In genomic region chr7:99497771-99498545, GRCh38 we compare ENCODE assay signal across 9 cellular contexts. TPM values are rescaled to one million over a fixed set of nuclear protein-coding genes. Genes with fewer than 3 reads are reported as not detected.
A peak's percentile ranks its signal among the peaks of the same experiment; 100 is the strongest.
DNase-seq lines count a peak whose midpoint lies in the region; ATAC-seq, FAIRE-seq and TF ChIP-seq lines count a peak whose summit lies in the region.
"Had no signal": no experiment of that assay in that cellular context is flagged by ENCODE, and none has a peak within 500 bp of the region (broad histone marks: within the 10 kb centered on the region; RNA-seq: fewer than 3 reads in every experiment).

No MANE protein-coding gene starts in this region.

- peaks cover 29% of the 10 kb centered on the region for H3K4me1 Mint-ChIP-seq in activated T-cell treated with anti-CD3 and anti-CD28 coated beads, Interleukin-2, amount 50 U/mL, for 24 hours (ENCODE audit: low read depth)
- H3K4me1 Mint-ChIP-seq in activated CD8-positive, alpha-beta T cell treated with anti-CD3 and anti-CD28 coated beads, Interleukin-2, amount 10 ng/mL, durations not matched to agents 7 days and 5 days (ENCODE audit: low read depth): peaks cover 23% of the 10 kb centered on the region

- peak overlapping the region; percentile 90 for H3K9ac ChIP-seq in keratinocyte (ENCODE audit: control insufficient read depth, extremely low read depth, insufficient read depth, low read length)
- peak overlapping the region; percentile 21 to 97 (median 82) for H3K9ac ChIP-seq in subcutaneous abdominal adipose tissue (ENCODE audit: low read length in 5 of 5)

- dilution Hi-C loops in keratinocyte (cut with MboI; ENCODE audit: extremely low pct_ligation_motif_present, low sequenced_read_pairs): no loop called here

- peaks cover 13 to 15% of the 10 kb centered on the region in 2 experiments for H3K36me3 ChIP-seq in keratinocyte (ENCODE audit: control insufficient read depth in 2 of 2, extremely low read depth in 1 of 2, insufficient read depth in 2 of 2, low read length in 2 of 2)
- peaks cover 8 to 36% (median 24%) of the 10 kb centered on the region in 5 donors for H3K36me3 ChIP-seq in subcutaneous abdominal adipose tissue (ENCODE audit: control insufficient read depth in 5 of 5, insufficient read depth in 5 of 5, low read length in 5 of 5)
- peaks cover 4% of the 10 kb centered on the region for H3K36me3 ChIP-seq in testis (ENCODE audit: low read depth, missing control alignments)

- no peaks in the 10 kb centered on the region for H3K27me3 ChIP-seq in keratinocyte (ENCODE audit: control insufficient read depth, extremely low read depth, insufficient read depth, low read length)
- no peaks in the 10 kb centered on the region for H3K27me3 ChIP-seq in subcutaneous abdominal adipose tissue (ENCODE audit: control insufficient read depth in 5 of 5, insufficient read depth in 4 of 5, low read length in 5 of 5)
- no peaks in the 10 kb centered on the region for H3K27me3 ChIP-seq in testis

- H3K4me1 ChIP-seq in keratinocyte (ENCODE audit: control insufficient read depth, extremely low read depth, insufficient read depth, low read length): peaks cover 16% of the 10 kb centered on the region
- peaks cover 9 to 33% (median 31%) of the 10 kb centered on the region in 5 donors for H3K4me1 ChIP-seq in subcutaneous abdominal adipose tissue (ENCODE audit: control insufficient read depth in 5 of 5, insufficient read depth in 5 of 5, low read length in 5 of 5)
- H3K4me1 ChIP-seq in testis: peaks cover 11% of the 10 kb centered on the region

- H3K27ac ChIP-seq in keratinocyte (ENCODE audit: control insufficient read depth, insufficient read depth, low read length) (no peak overlapping the region), subcutaneous abdominal adipose tissue (ENCODE audit: low read depth, low read length) (no peak overlapping the region), testis (no peak overlapping the region)

- ATAC-seq in activated CD8-positive, alpha-beta T cell treated with anti-CD3 and anti-CD28 coated beads, Interleukin-2, amount 10 ng/mL, durations not matched to agents 7 days and 5 days: no peak

- peaks cover 60% of the 10 kb centered on the region for H3K79me2 ChIP-seq in keratinocyte (ENCODE audit: control insufficient read depth, insufficient read depth, low read length)

- no peak for TF ChIP-seq CTCF in keratinocyte (optimal IDR thresholded peaks at IDR 0.05 in 1 of 3, IDR thresholded peaks at IDR 0.05 in 1 of 3, conservative IDR thresholded peaks at IDR 0.05 in 1 of 3; ENCODE audit: extremely low read depth in 1 of 3, insufficient read depth in 2 of 3, low read length in 3 of 3)
- TF ChIP-seq CTCF in testis (IDR thresholded peaks at IDR 0.05): no peak

- H4K20me1 ChIP-seq in keratinocyte (ENCODE audit: control insufficient read depth, extremely low read depth, insufficient read depth, low read length): peaks cover 4% of the 10 kb centered on the region

- no peak for DNase-seq in activated T-cell treated with anti-CD3 and anti-CD28 coated beads, Interleukin-2, amount 50 U/mL, for 24 hours
- no peak for DNase-seq in activated T-cell treated with anti-CD3 and anti-CD28 coated beads, Interleukin-2, amount 50 U/mL, for 48 hours
- no peak for DNase-seq in activated CD8-positive, alpha-beta T cell treated with anti-CD3 and anti-CD28 coated beads, Interleukin-2, amount 10 ng/mL, durations not matched to agents 7 days and 5 days
- DNase-seq in keratinocyte (ENCODE audit: low read depth, low spot score): no peak
- no peak for DNase-seq in NCI-H1930 (lab: John Stamatoyannopoulos, UW)
- no peak for DNase-seq in mesenteric fat pad (ENCODE audit: low spot score)
- DNase-seq in testis: no peak
- DNase-seq: SW 1271 had no signal

- CTCF ChIA-PET in activated CD8-positive, alpha-beta T cell treated with anti-CD3 and anti-CD28 coated beads, Interleukin-2, amount 10 ng/mL, durations not matched to agents 7 days and 5 days (lab: Charles Lee): interaction anchor here (0.7 kb wide), 1 partner anchor 9 kb away, joined by 3 read pairs; no protein-coding TSS in a partner anchor

- FAIRE-seq in keratinocyte (lab: Jason Lieb, UNC): no peak

- peak overlapping the region; percentile 100 for H3K4me3 Mint-ChIP-seq in activated T-cell treated with anti-CD3 and anti-CD28 coated beads, Interleukin-2, amount 50 U/mL, for 24 hours
- H3K4me3 Mint-ChIP-seq in activated CD8-positive, alpha-beta T cell treated with anti-CD3 and anti-CD28 coated beads, Interleukin-2, amount 10 ng/mL, durations not matched to agents 7 days and 5 days: peak overlapping the region; percentile 93

- H3K36me3 Mint-ChIP-seq in activated T-cell treated with anti-CD3 and anti-CD28 coated beads, Interleukin-2, amount 50 U/mL, for 24 hours (ENCODE audit: low read depth): peaks cover 75% of the 10 kb centered on the region
- peaks cover 75% of the 10 kb centered on the region for H3K36me3 Mint-ChIP-seq in activated CD8-positive, alpha-beta T cell treated with anti-CD3 and anti-CD28 coated beads, Interleukin-2, amount 10 ng/mL, durations not matched to agents 7 days and 5 days (ENCODE audit: low read depth)

- POLR2A ChIA-PET in activated CD8-positive, alpha-beta T cell treated with anti-CD3 and anti-CD28 coated beads, Interleukin-2, amount 10 ng/mL, durations not matched to agents 7 days and 5 days (lab: Charles Lee): interaction anchor here (0.7 to 3.9 kb wide), 3 partner anchors 60 to 156 kb away, joined by 3 to 57 read pairs (median 4); partner anchors contain the start of genes BUD31, PDAP1 and ZNF655

- H3K27ac Mint-ChIP-seq in activated T-cell treated with anti-CD3 and anti-CD28 coated beads, Interleukin-2, amount 50 U/mL, for 24 hours: peak overlapping the region; percentile 83
- peak overlapping the region; percentile 78 for H3K27ac Mint-ChIP-seq in activated CD8-positive, alpha-beta T cell treated with anti-CD3 and anti-CD28 coated beads, Interleukin-2, amount 10 ng/mL, durations not matched to agents 7 days and 5 days

- TF ChIP-seq POLR2A in testis (IDR thresholded peaks at IDR 0.05): no peak

- no peak overlapping the region for H2AFZ ChIP-seq in keratinocyte (ENCODE audit: control insufficient read depth, low read length)

- peaks cover 14% of the 10 kb centered on the region for H3K9me3 Mint-ChIP-seq in activated T-cell treated with anti-CD3 and anti-CD28 coated beads, Interleukin-2, amount 50 U/mL, for 24 hours
- H3K9me3 Mint-ChIP-seq in activated CD8-positive, alpha-beta T cell treated with anti-CD3 and anti-CD28 coated beads, Interleukin-2, amount 10 ng/mL, durations not matched to agents 7 days and 5 days (ENCODE audit: insufficient read depth): peaks cover 12% of the 10 kb centered on the region

- 70 to 71% methylated on average over 6 of the region's 6 CpGs for WGBS in testis, 2 donors

- H3K27me3 Mint-ChIP-seq in activated T-cell treated with anti-CD3 and anti-CD28 coated beads, Interleukin-2, amount 50 U/mL, for 24 hours: no peaks in the 10 kb centered on the region
- no peaks in the 10 kb centered on the region for H3K27me3 Mint-ChIP-seq in activated CD8-positive, alpha-beta T cell treated with anti-CD3 and anti-CD28 coated beads, Interleukin-2, amount 10 ng/mL, durations not matched to agents 7 days and 5 days (ENCODE audit: low read depth)

- peak overlapping the region; percentile 80 to 94 (median 85) for H3K4me3 ChIP-seq in keratinocyte (ENCODE audit: control insufficient read depth in 2 of 3, extremely low read depth in 1 of 3, insufficient read depth in 2 of 3, low read depth in 1 of 3, low read length in 3 of 3)
- H3K4me3 ChIP-seq in subcutaneous abdominal adipose tissue (ENCODE audit: low read depth in 1 of 5, low read length in 5 of 5): peak overlapping the region; percentile 83 to 100 (median 98)
- H3K4me3 ChIP-seq in testis: peak overlapping the region in 1 of 2 donors; percentile 96

- H3K9me3 ChIP-seq in keratinocyte (ENCODE audit: control insufficient read depth, low read depth, low read length) (peaks cover 9% of the 10 kb centered on the region), subcutaneous abdominal adipose tissue (ENCODE audit: control insufficient read depth in 5 of 5, low read length in 5 of 5) (peaks cover 5 to 18% (median 16%) of the 10 kb centered on the region in 5 donors), testis (no peaks in the 10 kb centered on the region)

- intact Hi-C loops in testis (cut with DNase I; ENCODE audit: low total_unique reads): no loop called here

- H3K4me2 ChIP-seq in keratinocyte (ENCODE audit: control insufficient read depth, extremely low read depth, insufficient read depth, low read depth, low read length): peak overlapping the region; percentile 89

- no peaks in the 10 kb centered on the region for H3K9me1 ChIP-seq in keratinocyte (ENCODE audit: control insufficient read depth, extremely low read depth, insufficient read depth, low read length)

RNA-seq across cellular contexts. Expression of gene ZNF394, which starts 2.1 kb away (rescaled TPM):
- 10 to 100 TPM; 48.3 to 58.1 TPM for total RNA-seq in activated CD8-positive, alpha-beta T cell treated with anti-CD3 and anti-CD28 coated beads, Interleukin-2, amount 10 ng/mL, durations not matched to agents 7 days and 5 days
- 9.1 to 10.4 TPM (median 10.1 TPM) in 3 replicates for polyA plus RNA-seq in keratinocyte
- polyA plus RNA-seq in keratinocyte (2011; ENCODE audit: low read depth): 8.7 TPM
- 7.5 and 9.2 TPM in 2 replicates for polyA plus RNA-seq in keratinocyte (2011; cell fraction: cytosol; rRNA removed)
- polyA plus RNA-seq in keratinocyte (2011; cell fraction: nucleus; rRNA removed): 14.2 and 14.8 TPM in 2 replicates
- 11.6 and 15.2 TPM in 2 replicates for polyA plus RNA-seq in keratinocyte (2012; ENCODE audit: low replicate concordance)
- polyA minus RNA-seq in keratinocyte: 7.2 to 15.1 TPM (median 9.7 TPM) in 3 replicates
- polyA minus RNA-seq in keratinocyte (2011; cell fraction: cytosol; rRNA and poly(A)+ RNA removed): 10.6 TPM
- polyA minus RNA-seq in keratinocyte (2011; cell fraction: nucleus; rRNA and poly(A)+ RNA removed): 7.5 and 14.6 TPM in 2 replicates
- total RNA-seq in mesenteric fat pad: 24.4 TPM
- 10 to 100 TPM; 45.3 to 65.0 TPM for total RNA-seq in testis
- polyA plus RNA-seq in testis (ENCODE audit: insufficient read depth, low read depth, low replicate concordance): 24.6 TPM

RNA-seq across cellular contexts. Expression of gene ZKSCAN5, which starts 6.5 kb away (rescaled TPM):
- 10 to 100 TPM; 13.9 TPM for total RNA-seq in activated CD8-positive, alpha-beta T cell treated with anti-CD3 and anti-CD28 coated beads, Interleukin-2, amount 10 ng/mL, durations not matched to agents 7 days and 5 days
- polyA plus RNA-seq in keratinocyte (7.4 to 8.4 TPM (median 8.4 TPM) in 3 replicates), testis (ENCODE audit: insufficient read depth, low read depth, low replicate concordance) (24.7 TPM)
- polyA plus RNA-seq in keratinocyte (2011; ENCODE audit: low read depth): 6.5 TPM
- 5.7 and 8.2 TPM in 2 replicates for polyA plus RNA-seq in keratinocyte (2011; cell fraction: cytosol; rRNA removed)
- 10.1 and 10.5 TPM in 2 replicates for polyA plus RNA-seq in keratinocyte (2011; cell fraction: nucleus; rRNA removed)
- 5.1 and 8.1 TPM in 2 replicates for polyA plus RNA-seq in keratinocyte (2012; ENCODE audit: low replicate concordance)
- polyA minus RNA-seq in keratinocyte: 7.1 to 17.9 TPM (median 11.3 TPM) in 3 replicates
- polyA minus RNA-seq in keratinocyte (2011; cell fraction: cytosol; rRNA and poly(A)+ RNA removed): 11.3 TPM
- polyA minus RNA-seq in keratinocyte (2011; cell fraction: nucleus; rRNA and poly(A)+ RNA removed): 7.5 and 14.9 TPM in 2 replicates
- total RNA-seq in mesenteric fat pad (5.7 TPM), testis (10 to 100 TPM; 19.9 to 24.9 TPM)

RNA-seq across cellular contexts. Expression of gene ZNF789, which starts 25.3 kb away (rescaled TPM):
- 10 to 100 TPM; 21.5 to 24.2 TPM for total RNA-seq in activated CD8-positive, alpha-beta T cell treated with anti-CD3 and anti-CD28 coated beads, Interleukin-2, amount 10 ng/mL, durations not matched to agents 7 days and 5 days
- 5.4 to 17.5 TPM (median 14.7 TPM) in 3 replicates for polyA plus RNA-seq in keratinocyte
- 1.6 TPM for polyA plus RNA-seq in keratinocyte (2011; ENCODE audit: low read depth)
- 2.9 and 3.9 TPM in 2 replicates for polyA plus RNA-seq in keratinocyte (2011; cell fraction: cytosol; rRNA removed)
- 44.2 and 44.6 TPM in 2 replicates for polyA plus RNA-seq in keratinocyte (2011; cell fraction: nucleus; rRNA removed)
- 3.9 and 5.5 TPM in 2 replicates for polyA plus RNA-seq in keratinocyte (2012; ENCODE audit: low replicate concordance)
- 1.4 to 12.4 TPM (median 4.5 TPM) in 3 replicates for polyA minus RNA-seq in keratinocyte
- polyA minus RNA-seq in keratinocyte (2011; cell fraction: cytosol; rRNA and poly(A)+ RNA removed): 2.7 TPM
- 5.9 and 13.3 TPM in 2 replicates for polyA minus RNA-seq in keratinocyte (2011; cell fraction: nucleus; rRNA and poly(A)+ RNA removed)
- total RNA-seq in mesenteric fat pad: 7.8 TPM
- 10 to 100 TPM; 26.2 to 32.0 TPM for total RNA-seq in testis
- polyA plus RNA-seq in testis (ENCODE audit: insufficient read depth, low read depth, low replicate concordance): 30.9 TPM

RNA-seq across cellular contexts. Expression of gene ATP5MF, which starts 32.0 kb away (rescaled TPM):
- 100 to 1,000 TPM; 437 to 479 TPM for total RNA-seq in activated CD8-positive, alpha-beta T cell treated with anti-CD3 and anti-CD28 coated beads, Interleukin-2, amount 10 ng/mL, durations not matched to agents 7 days and 5 days
- 741 to 2,588 TPM (median 871 TPM) in 3 replicates for polyA plus RNA-seq in keratinocyte
- polyA plus RNA-seq in keratinocyte (2011; ENCODE audit: low read depth): 128 TPM
- 1,552 and 1,989 TPM in 2 replicates for polyA plus RNA-seq in keratinocyte (2011; cell fraction: cytosol; rRNA removed)
- polyA plus RNA-seq in keratinocyte (2011; cell fraction: nucleus; rRNA removed): 744 and 983 TPM in 2 replicates
- 1,153 and 1,318 TPM in 2 replicates for polyA plus RNA-seq in keratinocyte (2012; ENCODE audit: low replicate concordance)
- polyA minus RNA-seq in keratinocyte: 70.7 to 409 TPM (median 281 TPM) in 3 replicates
- polyA minus RNA-seq in keratinocyte (2011; cell fraction: cytosol; rRNA and poly(A)+ RNA removed): 256 TPM
- polyA minus RNA-seq in keratinocyte (2011; cell fraction: nucleus; rRNA and poly(A)+ RNA removed): 59.6 and 99.4 TPM in 2 replicates
- 256 TPM for total RNA-seq in mesenteric fat pad
- total RNA-seq in testis: 100 to 1,000 TPM; 582 to 769 TPM
- polyA plus RNA-seq in testis (ENCODE audit: insufficient read depth, low read depth, low replicate concordance): 594 TPM

RNA-seq across cellular contexts. Expression of gene FAM200A, which starts 54.0 kb away (rescaled TPM):
- total RNA-seq in activated CD8-positive, alpha-beta T cell treated with anti-CD3 and anti-CD28 coated beads, Interleukin-2, amount 10 ng/mL, durations not matched to agents 7 days and 5 days: 1 to 10 TPM; 5.1 to 5.4 TPM
- 5.5 to 7.6 TPM (median 5.7 TPM) in 3 replicates for polyA plus RNA-seq in keratinocyte
- 2.0 TPM for polyA plus RNA-seq in keratinocyte (2011; ENCODE audit: low read depth)
- polyA plus RNA-seq in keratinocyte (2011; cell fraction: cytosol; rRNA removed): 4.8 and 7.8 TPM in 2 replicates
- 4.6 and 6.6 TPM in 2 replicates for polyA plus RNA-seq in keratinocyte (2011; cell fraction: nucleus; rRNA removed)
- 3.4 and 4.1 TPM in 2 replicates for polyA plus RNA-seq in keratinocyte (2012; ENCODE audit: low replicate concordance)
- polyA minus RNA-seq in keratinocyte: 0.82 to 3.7 TPM (median 1.2 TPM) in 3 replicates
- polyA minus RNA-seq in keratinocyte (2011; cell fraction: cytosol; rRNA and poly(A)+ RNA removed): 3.6 TPM
- 3.2 and 5.5 TPM in 2 replicates for polyA minus RNA-seq in keratinocyte (2011; cell fraction: nucleus; rRNA and poly(A)+ RNA removed)
- 2.5 TPM for total RNA-seq in mesenteric fat pad
- total RNA-seq in testis: 10 to 100 TPM in 1 of 2 donors, 1 to 10 TPM in 1; 9.2 to 11.5 TPM
- polyA plus RNA-seq in testis (ENCODE audit: insufficient read depth, low read depth, low replicate concordance): 11.4 TPM
